Comparison of ENCODE assay signal across 25 cellular contexts in the genomic region with DNA sequence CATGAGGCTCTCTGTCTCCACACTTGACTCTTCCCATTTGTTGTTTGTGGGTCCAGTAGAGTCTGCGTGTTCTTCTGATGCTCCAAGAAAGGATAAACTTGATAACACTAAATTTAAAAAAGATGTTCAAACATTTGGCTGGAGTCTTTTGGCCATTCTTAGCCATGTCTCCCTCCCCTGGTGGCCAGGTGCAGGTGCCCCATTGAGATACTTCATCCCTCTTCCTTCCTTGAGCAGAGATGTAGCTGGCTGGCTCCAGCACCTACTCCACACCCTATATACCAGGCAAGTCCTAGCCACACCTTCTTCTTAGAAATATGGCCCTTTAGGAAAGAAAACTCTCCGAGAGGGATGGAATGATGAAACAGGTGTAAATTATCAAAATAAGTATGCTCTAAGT.
DNase-seq lines count a peak whose midpoint lies in the region; ATAC-seq, FAIRE-seq and TF ChIP-seq lines count a peak whose summit lies in the region.
"Had no signal": no experiment of that assay in that cellular context is flagged by ENCODE, and none has a peak within 500 bp of the region (broad histone marks: within the 10 kb centered on the region; RNA-seq: fewer than 3 reads in every experiment).

No MANE protein-coding gene starts in this region.

- intact Hi-C loops in PC-9 (cut with micrococcal nuclease; ENCODE audit: unreplicated experiment), result no loop called here

- H4K20me1 ChIP-seq in PC-9 (ENCODE audit: insufficient read depth) (0 out of 2 replicates have a peak, but pooled peaks cover under 1% of the 10 kb centered on the region), H1 (replicated peaks in 1 of 2; ENCODE audit: control insufficient read depth in 1 of 2, insufficient read depth in 2 of 2, low read length in 2 of 2) (peaks cover 2 to 5% of the 10 kb centered on the region in 2 experiments)

- TF ChIP-seq CTCF in A549 (IDR thresholded peaks at IDR 0.05) (peak; percentile 10; the same call in 1 of the 3 replicates), GM12873 (IDR thresholded peaks at IDR 0.05; ENCODE audit: insufficient read depth, low read depth, low read length, missing control alignments) (peak; percentile 15), PC-9 (conservative IDR thresholded peaks at IDR 0.05) (peak; percentile 46; the same call in 1 of the 2 replicates), H1 (IDR thresholded peaks at IDR 0.05; ENCODE audit: control extremely low read depth in 1 of 3, insufficient read depth in 1 of 3, low read depth in 1 of 3, low read length in 3 of 3) (peak; percentile 24 to 60 (median 54))

- no peaks in the 10 kb centered on the region for H3K9me3 ChIP-seq in A549
- H3K9me3 ChIP-seq in PC-9 (ENCODE audit: insufficient read depth, low read depth), result no peaks in the 10 kb centered on the region
- H3K9me3 ChIP-seq in H1 (ENCODE audit: insufficient read depth in 2 of 2, low read depth in 1 of 2, low read length in 1 of 2), result no peaks in the 10 kb centered on the region

- H2BK20ac ChIP-seq in H1 (ENCODE audit: low read length), result no peak overlapping the region

- H3K4me3 ChIP-seq in A549 (no peak overlapping the region), PC-9 (no peak overlapping the region), H1 (ENCODE audit: extremely low read depth in 1 of 4, insufficient read depth in 2 of 4, low read depth in 3 of 4, low read length in 4 of 4) (no peak overlapping the region)

- no peaks in the 10 kb centered on the region for H3K36me3 ChIP-seq in PC-9 (ENCODE audit: low read depth)
- H3K36me3 ChIP-seq in H1 (ENCODE audit: control insufficient read depth in 2 of 4, insufficient read depth in 4 of 4, low read length in 3 of 4), result no peaks in the 10 kb centered on the region

- H4K8ac ChIP-seq in H1 (ENCODE audit: extremely low read depth, insufficient read depth, low read length), result no peak overlapping the region

- DNase-seq in A549 (ENCODE audit: low read depth in 1 of 2, low spot score in 1 of 2) (no peak), PC-9 (no peak), H1 (ENCODE audit: low read depth in 1 of 2, low spot score in 2 of 2) (no peak), NCI-H82 treated with DMSO at 0.1 percent for 48 hours (lab: John Stamatoyannopoulos, UW; ENCODE audit: unreplicated experiment) (no peak), urothelium cell line (ENCODE audit: low spot score) (no peak), Ammon's horn (ENCODE audit: low spot score) (no peak)
- no peak for DNase-seq in stimulated activated naive B cell treated with anti-CD40 and anti-IgM and Interleukin-4, amounts not matched to agents 10 μg/mL and 1 μg/mL and 100 μg/mL, for 72 hours
- DNase-seq: ACHN; activated CD4-positive, alpha-beta T cell treated with anti-CD3 and anti-CD28 coated beads for 4 hours; CD4-positive, alpha-beta T cell; cortex of kidney; DMS53; HCEC 1CT; KBM-7; left ventricle myocardium superior; NCI-H187 treated with DMSO at 0.1 percent for 48 hours; nephron progenitor cell; Right ventricle myocardium superior; stimulated activated CD4-positive, alpha-beta T cell treated with anti-CD3 and anti-CD28 coated beads, Interleukin-1b, Interleukin-23, amount 100 ng/mL, for 48 hours; stimulated activated naive CD4-positive, alpha-beta T cell treated with Interleukin-2 at 50 U/mL for 16 hours had no signal

- H3K18ac ChIP-seq in H1 (ENCODE audit: extremely low read depth, low read length), result no peak overlapping the region

- POLR2A ChIA-PET in A549 (lab: Yijun Ruan, JAX), result no interaction called here
- POLR2A ChIA-PET in PC-9 (lab: Charles Lee; ENCODE audit: unreplicated experiment), result no interaction called here
- POLR2A ChIA-PET in H1 (lab: Charles Lee; ENCODE audit: partially characterized antibody), result no interaction called here

- no peak overlapping the region for H3K4ac ChIP-seq in H1 (replicated peaks; ENCODE audit: insufficient read length, low read depth, low read length)

- peaks cover 40 to 53% of the 10 kb centered on the region in 2 donors for H3K4me1 Mint-ChIP-seq in stimulated activated naive B cell treated with anti-CD40 and anti-IgM and Interleukin-4, amounts not matched to agents 10 μg/mL and 1 μg/mL and 100 μg/mL, for 72 hours
- H3K4me1 Mint-ChIP-seq: nephron progenitor cell had no signal

- H3K4me2 ChIP-seq in A549 (no peak overlapping the region), PC-9 (no peak overlapping the region), H1 (ENCODE audit: insufficient read depth in 1 of 2, low read depth in 2 of 2, low read length in 2 of 2) (no peak overlapping the region)

- no peak overlapping the region for H2BK12ac ChIP-seq in H1 (ENCODE audit: low read depth, low read length)

- no peaks in the 10 kb centered on the region for H3K23me2 ChIP-seq in H1 (ENCODE audit: low read depth, low read length)

- H3K27ac ChIP-seq in A549 (no peak overlapping the region), PC-9 (no peak overlapping the region), H1 (ENCODE audit: low read depth, low read length) (no peak overlapping the region)

- BruUV-seq in PC-9 (replicated peaks; lab: Mats Ljungman, UMichigan), result no TSS peak

- H3K9me2 ChIP-seq in PC-9 (ENCODE audit: insufficient read depth), result no peaks in the 10 kb centered on the region

- no peak overlapping the region for H3K56ac ChIP-seq in H1 (replicated peaks; ENCODE audit: insufficient read length, low read depth, low read length)

- ATAC-seq in A549, result peak; percentile 57 to 74; a peak in 1 of 6 replicates
- ATAC-seq in stimulated activated naive B cell treated with anti-CD40 and anti-IgM and Interleukin-4, amounts not matched to agents 10 μg/mL and 1 μg/mL and 100 μg/mL, for 72 hours (replicated peaks), result no peak
- ATAC-seq: left ventricle myocardium superior had no signal

- TF ChIP-seq POLR2A in A549 (IDR thresholded peaks at IDR 0.05; ENCODE audit: low read length) (no peak), H1 (IDR thresholded peaks at IDR 0.05; ENCODE audit: control extremely low read depth in 1 of 2, low read depth in 2 of 2, low read length in 2 of 2) (no peak)

- no peak overlapping the region for H3K9ac ChIP-seq in H1 (replicated peaks in 1 of 4; ENCODE audit: extremely low read depth in 1 of 4, low read depth in 3 of 4, low read length in 3 of 4)

- TF ChIP-seq EP300 in A549 (IDR thresholded peaks at IDR 0.05) (no peak), H1 (IDR thresholded peaks at IDR 0.05; ENCODE audit: borderline replicate concordance in 1 of 2, low read depth in 2 of 2, low read length in 2 of 2) (no peak)

- no peak overlapping the region for H2AK5ac ChIP-seq in H1 (ENCODE audit: low read depth, low read length)

- 96% methylated on average over 2 of the region's 2 CpGs for WGBS in A549 (ENCODE audit: missing lambda C conversion rate)
- WGBS in H1 (ENCODE audit: extremely low coverage in 1 of 2, insufficient coverage in 1 of 2, insufficient read length in 1 of 2, insufficient replicate concordance in 2 of 2, low coverage in 1 of 2, low lambda C conversion rate in 2 of 2, missing lambda C conversion rate in 1 of 2), 2 experiments, result 79% methylated on average over 2 of the region's 2 CpGs; no CpG with 5 or more reads in 1 of the 2 experiments

- no peaks in the 10 kb centered on the region for H3K4me1 ChIP-seq in A549
- H3K4me1 ChIP-seq in PC-9 (replicated peaks; ENCODE audit: insufficient read depth), result no peaks in the 10 kb centered on the region
- H3K4me1 ChIP-seq in H1 (replicated peaks in 1 of 4; ENCODE audit: control insufficient read depth in 3 of 4, insufficient read depth in 4 of 4, low read length in 3 of 4), result peaks cover 0 to 12% (median 2%) of the 10 kb centered on the region in 4 experiments; a peak in 2 of 7 replicates

- no peak overlapping the region for H2BK15ac ChIP-seq in H1 (ENCODE audit: low read length)

- H3F3A ChIP-seq in PC-9 (ENCODE audit: insufficient read depth, low read depth), result no peaks in the 10 kb centered on the region

- H3K79me1 ChIP-seq in H1 (ENCODE audit: low read depth, low read length), result peaks cover 5% of the 10 kb centered on the region; the same call in 1 of the 2 replicates

- TF ChIP-seq RAD21 in A549 (conservative IDR thresholded peaks at IDR 0.05 in 1 of 2, IDR thresholded peaks at IDR 0.05 in 1 of 2) (peak in 1 of 2 experiments; percentile 17; a peak in 1 of 5 replicates), H1 (IDR thresholded peaks at IDR 0.05 in 1 of 2, conservative IDR thresholded peaks at IDR 0.05 in 1 of 2; ENCODE audit: low read depth in 2 of 2, low read length in 2 of 2) (peak; percentile 44 to 55; a peak in 3 of 4 replicates)

- peaks cover 0 to 2% of the 10 kb centered on the region in 2 donors for H3K9me3 Mint-ChIP-seq in stimulated activated naive B cell treated with anti-CD40 and anti-IgM and Interleukin-4, amounts not matched to agents 10 μg/mL and 1 μg/mL and 100 μg/mL, for 72 hours
- H3K9me3 Mint-ChIP-seq: activated T-helper 1 cell treated with anti-CD3 and anti-CD28 coated beads, Interleukin-12 subunit alpha, Interleukin-12 subunit beta, Interleukin-2, Interleukin-4 antibody, amounts not matched to agents 30 ng/mL and 10 ng/mL and 1 ng/mL, durations not matched to agents 14 hours and 24 hours and 36 hours; CD4-positive, alpha-beta T cell; nephron progenitor cell had no signal

- no peak overlapping the region for H4K5ac ChIP-seq in H1 (ENCODE audit: insufficient read length, low read depth, low read length)

- H3K27ac Mint-ChIP-seq in stimulated activated naive B cell treated with anti-CD40 and anti-IgM and Interleukin-4, amounts not matched to agents 10 μg/mL and 1 μg/mL and 100 μg/mL, for 72 hours, result no peak overlapping the region
- H3K27ac Mint-ChIP-seq: activated naive CD8-positive, alpha-beta T cell; activated T-helper 1 cell treated with anti-CD3 and anti-CD28 coated beads, Interleukin-12 subunit alpha, Interleukin-12 subunit beta, Interleukin-2, Interleukin-4 antibody, amounts not matched to agents 30 ng/mL and 10 ng/mL and 1 ng/mL, durations not matched to agents 14 hours and 24 hours and 36 hours; CD4-positive, alpha-beta T cell; nephron progenitor cell had no signal

- no peak overlapping the region for H3K14ac ChIP-seq in H1 (ENCODE audit: insufficient read length)

- H2AFZ ChIP-seq in PC-9 (no peak overlapping the region), H1 (ENCODE audit: low read length) (no peak overlapping the region)

- FAIRE-seq in A549 (lab: Jason Lieb, UNC) (no peak), H1 (lab: Jason Lieb, UNC) (no peak), urothelium cell line (lab: Jason Lieb, UNC) (no peak)
- FAIRE-seq: astrocyte, endometrium had no signal

- peaks cover 12 to 20% of the 10 kb centered on the region in 2 donors for H3K36me3 Mint-ChIP-seq in stimulated activated naive B cell treated with anti-CD40 and anti-IgM and Interleukin-4, amounts not matched to agents 10 μg/mL and 1 μg/mL and 100 μg/mL, for 72 hours

- H3K79me2 ChIP-seq in PC-9 (ENCODE audit: low read depth), result no peaks in the 10 kb centered on the region
- H3K79me2 ChIP-seq in H1 (ENCODE audit: control insufficient read depth in 1 of 2, insufficient read depth in 2 of 2, low read length in 2 of 2), result 0 out of 4 replicates have a peak, but pooled peaks cover 0 to 2% of the 10 kb centered on the region in 2 experiments

- H2BK5ac ChIP-seq in H1 (ENCODE audit: low read depth, low read length), result no peak overlapping the region

- H2BK120ac ChIP-seq in H1 (replicated peaks; ENCODE audit: low read depth, low read length), result no peak overlapping the region

- CTCF ChIA-PET in A549 (lab: Yijun Ruan, JAX) (interaction anchor here (0.6 to 0.9 kb wide), 2 partner anchors 10 to 229 kb away, joined by 3 read pairs; no protein-coding TSS in a partner anchor), PC-9 (lab: Charles Lee) (no interaction called here), H1 (lab: Charles Lee; ENCODE audit: partially characterized antibody) (interaction anchor here (0.6 to 2.4 kb wide), 15 partner anchors 9 to 376 kb away, joined by 3 to 11 read pairs (median 4); no protein-coding TSS in a partner anchor)

- no peak overlapping the region for H4K91ac ChIP-seq in H1 (replicated peaks; ENCODE audit: insufficient read length, low read length)

- no peaks in the 10 kb centered on the region for H3K27me3 Mint-ChIP-seq in stimulated activated naive B cell treated with anti-CD40 and anti-IgM and Interleukin-4, amounts not matched to agents 10 μg/mL and 1 μg/mL and 100 μg/mL, for 72 hours
- H3K27me3 Mint-ChIP-seq: activated naive CD8-positive, alpha-beta T cell; CD4-positive, alpha-beta T cell had no signal

- H3K27me3 ChIP-seq in PC-9 (ENCODE audit: insufficient read depth, low read depth) (no peaks in the 10 kb centered on the region), H1 (replicated peaks in 1 of 4; ENCODE audit: control insufficient read depth in 3 of 4, extremely low read depth in 1 of 4, insufficient read depth in 3 of 4, low read length in 3 of 4) (no peaks in the 10 kb centered on the region)

- H3K23ac ChIP-seq in H1 (ENCODE audit: insufficient read length), result no peak overlapping the region

- H3K4me3 Mint-ChIP-seq in stimulated activated naive B cell treated with anti-CD40 and anti-IgM and Interleukin-4, amounts not matched to agents 10 μg/mL and 1 μg/mL and 100 μg/mL, for 72 hours, result no peak overlapping the region
- H3K4me3 Mint-ChIP-seq: activated naive CD8-positive, alpha-beta T cell; activated T-helper 1 cell treated with anti-CD3 and anti-CD28 coated beads, Interleukin-12 subunit alpha, Interleukin-12 subunit beta, Interleukin-2, Interleukin-4 antibody, amounts not matched to agents 30 ng/mL and 10 ng/mL and 1 ng/mL, durations not matched to agents 14 hours and 24 hours and 36 hours; CD4-positive, alpha-beta T cell; nephron progenitor cell had no signal

Comparison
In these comparisons a context has a peak if more than half of its experiments do, and no peak if none do; other contexts are left out.
1. ATAC-seq: peak in A549 (2 of 2); none in stimulated activated naive B cell treated with anti-CD40 and anti-IgM and Interleukin-4, amounts not matched to agents 10 μg/mL and 1 μg/mL and 100 μg/mL, for 72 hours (0 of 2).
2. Peak in every context shown above with its lines, with median percentiles within 50 percentile points of each other: CTCF ChIP-seq.